ENCODE assay signal across 26 cellular contexts in the genomic region with DNA sequence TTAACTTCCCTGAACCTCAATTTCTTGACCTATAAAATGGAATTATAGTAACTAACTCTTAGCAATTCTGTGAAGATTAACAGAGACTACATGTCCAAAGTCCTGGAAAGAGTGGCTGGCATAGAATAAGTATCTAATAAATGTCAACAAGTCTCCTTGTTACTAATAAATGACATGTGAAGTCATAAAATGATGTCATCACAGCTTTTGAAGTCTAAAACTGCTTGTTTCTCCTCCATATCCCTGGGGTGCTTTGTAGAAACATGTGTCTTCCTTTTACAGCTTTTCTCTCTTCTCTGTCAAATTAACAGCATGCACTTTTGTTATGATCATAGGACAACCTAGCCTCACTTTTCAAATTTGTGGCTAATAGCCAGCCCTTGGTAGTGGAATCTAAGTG.
"Had no signal": no experiment of that assay in that cellular context is flagged by ENCODE, and none has a peak within 500 bp of the region (broad histone marks: within the 10 kb centered on the region; RNA-seq: fewer than 3 reads in every experiment).

No MANE protein-coding gene starts in this region.

- H3K9me3 ChIP-seq: ascending aorta, MG63, SJSA1, SK-N-SH had no signal

- H3K36me3 ChIP-seq: ascending aorta, cardiac muscle cell, MG63, SJSA1 had no signal

- H3K27me3 ChIP-seq: ascending aorta, cardiac muscle cell, MG63, SJSA1 had no signal

- H3K4me3 ChIP-seq: ascending aorta, cardiac muscle cell, MG63, SJSA1 had no signal

- H3K27ac ChIP-seq: ascending aorta, cardiac muscle cell, SJSA1 had no signal

- ATAC-seq: activated CD8-positive, alpha-beta T cell treated with anti-CD3 and anti-CD28 coated beads for 36 hours; activated T-cell treated with anti-CD3 and anti-CD28 coated beads, Interleukin-2, amount 50 U/mL, for 72 hours; Panc1 had no signal

- H3K4me2 ChIP-seq: SK-N-SH had no signal

- DNase-seq: activated CD4-positive, alpha-beta T cell treated with anti-CD3 and anti-CD28 coated beads, Interleukin-2, amount 10 ng/mL, durations not matched to agents 24 days and 14 days; activated CD4-positive, alpha-beta T cell treated with anti-CD3 and anti-CD28 coated beads, Interleukin-2, amount 50 U/mL, for 4 hours; activated CD8-positive, alpha-beta T cell treated with anti-CD3 and anti-CD28 coated beads for 36 hours; activated gamma-delta T cell; activated naive CD4-positive, alpha-beta T cell treated with Interleukin-2 at 50 U/mL for 16 hours; activated naive CD8-positive, alpha-beta T cell treated with anti-CD3 and anti-CD28 coated beads, Interleukin-2, amount 10 ng/mL, durations not matched to agents 7 days and 5 days; activated T-cell treated with anti-CD3 and anti-CD28 coated beads, Interleukin-2, amount 50 U/mL, for 1 hour; activated T-cell treated with anti-CD3 and anti-CD28 coated beads, Interleukin-2, amount 50 U/mL, for 72 hours; amygdala; Kasumi-1; KG1; MG63; MV-4-11; NCI-H1092; NCI-H1694; NCI-H1930; NCI-H2081 treated with DMSO at 0.1 percent for 48 hours; NCI-H2227 treated with DMSO at 0.1 percent for 48 hours; NCI-H526 treated with DMSO at 0.1 percent for 48 hours; SHP77; SK-N-SH had no signal

- H3K9ac ChIP-seq: SK-N-SH had no signal

- H3K4me1 ChIP-seq: ascending aorta had no signal

- H3K9me2 ChIP-seq: SK-N-SH had no signal

- FAIRE-seq: TTC549 had no signal
